ENCODE assay signal across 17 cellular contexts in the genomic region with DNA sequence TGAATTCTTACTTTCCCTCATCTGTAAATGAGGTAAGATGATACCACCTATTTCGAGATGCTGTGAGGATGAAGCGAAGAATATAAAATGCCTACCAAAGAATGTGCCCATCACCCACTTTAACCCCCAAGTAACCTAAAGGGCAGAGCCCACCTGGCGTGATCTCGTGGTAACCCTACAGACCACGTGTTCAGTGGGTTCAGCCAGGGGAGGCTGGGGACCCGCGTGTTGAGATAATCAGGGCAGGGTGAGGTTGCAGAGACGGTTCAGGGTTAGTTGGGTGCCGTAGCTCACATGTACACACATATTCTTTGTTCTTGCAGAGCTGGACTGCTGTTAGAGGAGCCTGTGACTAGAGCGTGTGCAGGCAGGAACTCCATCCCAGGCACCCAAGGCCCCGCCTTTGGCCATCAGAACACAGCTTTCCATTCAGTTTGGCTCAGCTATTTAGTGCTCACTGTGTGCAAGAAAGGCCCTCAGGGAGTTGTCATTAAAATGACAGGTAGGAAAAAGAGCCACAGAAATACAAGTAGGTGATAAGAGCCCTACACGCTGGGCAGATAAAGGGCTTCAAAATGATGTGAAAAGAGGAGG. TPM values are rescaled to one million over a fixed set of nuclear protein-coding genes. Genes with fewer than 3 reads are reported as not detected.
"Had no signal": no experiment of that assay in that cellular context is flagged by ENCODE, and none has a peak within 500 bp of the region (broad histone marks: within the 10 kb centered on the region; RNA-seq: fewer than 3 reads in every experiment).

No MANE protein-coding gene starts in this region.

- H3K4me3 ChIP-seq: mucosa of descending colon, transverse colon had no signal

- H3K36me3 ChIP-seq: transverse colon had no signal

- DNase-seq: activated CD4-positive, alpha-beta T cell treated with anti-CD3 and anti-CD28 coated beads, Interleukin-2, amount 10 ng/mL, durations not matched to agents 7 days and 5 days; activated CD4-positive, CD25-positive, alpha-beta regulatory T cell; activated CD8-positive, alpha-beta memory T cell treated with anti-CD3 and anti-CD28 coated beads, Interleukin-2, amount 50 U/mL, for 48 hours; activated gamma-delta T cell treated with Interleukin-2 at 50 U/mL for 16 hours; amniotic stem cell; caudate nucleus; mucosa of descending colon; naive thymus-derived CD4-positive, alpha-beta T cell; stimulated activated CD4-positive, alpha-beta T cell treated with anti-CD3 and anti-CD28 coated beads, Interleukin-4, amount 100 ng/mL, for 24 hours; stimulated activated naive CD4-positive, alpha-beta T cell treated with Interleukin-2 at 50 U/mL for 16 hours; substantia nigra; transverse colon had no signal

- H3K9me3 ChIP-seq: mucosa of descending colon, transverse colon had no signal

- ATAC-seq: left lobe of liver; mucosa of descending colon; naive thymus-derived CD4-positive, alpha-beta T cell had no signal

- H3K27ac ChIP-seq: transverse colon had no signal

- H3K4me1 ChIP-seq: transverse colon had no signal

- H3K27me3 ChIP-seq: transverse colon had no signal

RNA-seq across cellular contexts. Expression of a gene that starts 56.5 kb away (rescaled TPM):
- total RNA-seq: activated CD4-positive, alpha-beta T cell treated with anti-CD3 and anti-CD28 coated beads, Interleukin-2, amount 10 ng/mL, durations not matched to agents 7 days and 5 days; left lobe of liver; naive thymus-derived CD4-positive, alpha-beta T cell; renal cortical epithelial cell; skeletal muscle tissue had no signal
- polyA plus RNA-seq: esophagus; keratinocyte; naive thymus-derived CD4-positive, alpha-beta T cell had no signal
